8 cellular contexts compared by ENCODE assay signal in the genomic region with DNA sequence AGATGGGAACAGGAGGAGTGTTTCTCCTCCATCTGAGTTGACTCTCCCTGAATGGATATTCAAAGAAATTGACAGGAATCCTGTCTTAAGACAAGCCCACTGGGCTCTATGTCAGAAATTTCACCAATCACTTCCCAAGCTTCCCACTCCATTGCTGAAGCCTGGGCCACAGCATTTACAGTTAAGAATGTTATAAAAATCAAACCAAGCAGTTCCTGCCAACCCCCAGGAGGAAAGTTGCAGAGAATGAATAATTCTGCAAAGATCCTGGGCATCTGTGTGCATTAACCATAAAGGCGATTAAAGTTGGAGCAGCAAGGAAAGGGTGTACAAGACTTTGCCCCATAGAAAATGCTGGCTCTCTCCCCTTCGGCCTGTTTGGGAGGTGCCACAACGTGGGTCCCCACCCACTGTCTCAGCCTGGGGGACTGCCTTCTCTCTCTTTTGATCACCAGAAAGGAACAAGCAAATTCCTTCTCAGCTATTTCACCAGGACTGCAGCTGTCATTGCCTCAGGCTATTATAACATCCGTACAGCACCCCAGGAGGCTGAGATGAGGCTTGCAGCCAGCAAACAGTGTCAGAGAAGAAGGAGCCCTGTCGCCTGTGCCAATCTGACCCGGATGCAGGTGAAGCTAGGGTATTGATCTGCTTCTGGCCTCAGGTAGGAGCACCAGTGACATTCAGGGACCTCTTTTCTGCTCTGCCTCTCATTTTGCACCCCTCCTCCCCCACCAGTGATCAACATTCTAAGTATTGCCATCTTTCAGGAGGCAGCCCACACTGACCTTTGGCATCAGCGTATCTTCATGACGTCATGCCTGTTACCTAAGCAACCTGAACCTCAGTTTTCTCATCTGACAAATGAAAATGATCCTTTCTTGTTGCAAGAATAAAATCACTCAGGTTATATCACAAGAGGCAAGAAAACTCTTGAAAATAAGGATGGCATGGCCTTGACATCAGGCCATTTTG.
A peak's percentile ranks its signal among the peaks of the same experiment; 100 is the strongest.
DNase-seq lines count a peak whose midpoint lies in the region; ATAC-seq, FAIRE-seq and TF ChIP-seq lines count a peak whose summit lies in the region.

No MANE protein-coding gene starts in this region.

- TF ChIP-seq CTCF in epithelial cell of proximal tubule (conservative IDR thresholded peaks at IDR 0.05; ENCODE audit: low read depth, low read length): peak; percentile 49
- TF ChIP-seq CTCF in GM13976 (IDR thresholded peaks at IDR 0.05; ENCODE audit: borderline replicate concordance, control extremely low read depth, extremely low read depth, insufficient read depth, missing control alignments): no peak

- ATAC-seq in GM18858 (IDR thresholded peaks at IDR 0.05; ENCODE audit: unreplicated experiment): no peak
- no peak for ATAC-seq in GM19397 (IDR thresholded peaks at IDR 0.05; ENCODE audit: unreplicated experiment)

- TF ChIP-seq POLR2A in H54 (IDR thresholded peaks at IDR 0.05; ENCODE audit: low read depth, low read length): no peak

- H3K4me3 ChIP-seq in epithelial cell of proximal tubule (ENCODE audit: low read depth, low read length): no peak overlapping the region

- in situ Hi-C loops in GM13976 (cut with MboI; ENCODE audit: low sequenced_read_pairs, unreplicated experiment): no loop called here

- DNase-seq in H54 (ENCODE audit: insufficient read length, low spot score) (peak; percentile 78), NCI-H526 (lab: John Stamatoyannopoulos, UW) (peak; percentile 48 to 72), epithelial cell of proximal tubule (ENCODE audit: low read depth) (peak; percentile 26), retina (peak; percentile 63), NCI-H187 treated with DMSO at 0.1 percent for 48 hours (lab: John Stamatoyannopoulos, UW) (no peak), GM13976 (ENCODE audit: low spot score) (no peak)

- FAIRE-seq in H54 (lab: Jason Lieb, UNC): peak; percentile 76

Comparison
In these comparisons a context has a peak if more than half of its experiments do, and no peak if none do; other contexts are left out.
1. DNase-seq: peak in H54 (single experiment), NCI-H526 (2 of 2), epithelial cell of proximal tubule (single experiment) and retina (single experiment); none in NCI-H187 treated with DMSO at 0.1 percent for 48 hours (single experiment) and GM13976 (single experiment).